In the genomic region with DNA sequence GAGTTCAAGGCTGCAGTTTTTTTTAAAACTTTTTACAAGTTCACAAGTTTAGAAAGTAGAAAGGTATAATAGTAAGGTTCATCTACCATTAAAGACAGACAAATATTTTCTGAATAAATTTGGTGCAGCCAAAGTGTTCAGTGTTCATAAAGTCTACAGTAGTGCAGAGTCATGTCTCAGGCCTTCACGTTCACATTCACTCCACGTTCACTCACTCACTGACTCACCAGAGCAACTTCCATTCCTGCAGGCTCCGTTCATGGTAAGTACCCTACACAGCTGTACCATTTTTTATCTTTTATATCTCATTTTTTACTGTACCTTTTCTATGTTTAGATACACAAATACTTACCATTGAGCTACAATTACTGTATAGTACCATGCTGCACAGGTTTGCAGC, we compare ENCODE assay signal across 23 cellular contexts.
DNase-seq lines count a peak whose midpoint lies in the region; ATAC-seq, FAIRE-seq and TF ChIP-seq lines count a peak whose summit lies in the region.
"Had no signal": no experiment of that assay in that cellular context is flagged by ENCODE, and none has a peak within 500 bp of the region (broad histone marks: within the 10 kb centered on the region; RNA-seq: fewer than 3 reads in every experiment).

No MANE protein-coding gene starts in this region.

- H3K27ac Mint-ChIP-seq in activated T-helper 2 cell treated with anti-CD3 and anti-CD28 coated beads, Interferon-gamma antibody, Interleukin-2, Interleukin-4, amounts not matched to agents 10 μg/mL and 5 μg/mL and 100 μg/mL, durations not matched to agents 14 hours and 24 hours and 36 hours, result peak overlapping the region; percentile 17
- H3K27ac Mint-ChIP-seq: endodermal cell; T-helper 1 cell treated with Interleukin-12 subunit alpha and Interleukin-12 subunit beta and Interleukin-4 antibody, amounts not matched to agents 30 μg/mL and 1 μg/mL, for 36 hours had no signal

- no peak for TF ChIP-seq EP300 in suprapubic skin (IDR thresholded peaks at IDR 0.05)

- H2BK120ac ChIP-seq in mesenchymal stem cell (ENCODE audit: low read depth, low read length), result no peak overlapping the region

- H3K27ac ChIP-seq in mesenchymal stem cell (ENCODE audit: low read length, poor library complexity, severe bottlenecking) (no peak overlapping the region), suprapubic skin (no peak overlapping the region)
- H3K27ac ChIP-seq: upper lobe of left lung had no signal

- no peaks in the 10 kb centered on the region for H3K9me3 Mint-ChIP-seq in activated T-helper 2 cell treated with anti-CD3 and anti-CD28 coated beads, Interferon-gamma antibody, Interleukin-2, Interleukin-4, amounts not matched to agents 10 μg/mL and 5 μg/mL and 100 μg/mL, durations not matched to agents 14 hours and 24 hours and 36 hours
- H3K9me3 Mint-ChIP-seq: central memory CD8-positive, alpha-beta T cell; endodermal cell; T-helper 1 cell treated with Interleukin-12 subunit alpha and Interleukin-12 subunit beta and Interleukin-4 antibody, amounts not matched to agents 30 μg/mL and 1 μg/mL, for 36 hours had no signal

- no peaks in the 10 kb centered on the region for H3K27me3 Mint-ChIP-seq in activated T-helper 2 cell treated with anti-CD3 and anti-CD28 coated beads, Interferon-gamma antibody, Interleukin-2, Interleukin-4, amounts not matched to agents 10 μg/mL and 5 μg/mL and 100 μg/mL, durations not matched to agents 14 hours and 24 hours and 36 hours (ENCODE audit: low read depth)
- H3K27me3 Mint-ChIP-seq: central memory CD8-positive, alpha-beta T cell had no signal

- H3K14ac ChIP-seq in mesenchymal stem cell (ENCODE audit: low read length in 2 of 2), result no peak overlapping the region

- no peaks in the 10 kb centered on the region for H3K9me3 ChIP-seq in mesenchymal stem cell (ENCODE audit: control insufficient read depth, low read length)
- no peaks in the 10 kb centered on the region for H3K9me3 ChIP-seq in suprapubic skin
- H3K9me3 ChIP-seq: upper lobe of left lung had no signal

- H3K4me1 Mint-ChIP-seq in activated T-helper 2 cell treated with anti-CD3 and anti-CD28 coated beads, Interferon-gamma antibody, Interleukin-2, Interleukin-4, amounts not matched to agents 10 μg/mL and 5 μg/mL and 100 μg/mL, durations not matched to agents 14 hours and 24 hours and 36 hours (ENCODE audit: low read depth), result peaks cover 17% of the 10 kb centered on the region
- H3K4me1 Mint-ChIP-seq: central memory CD8-positive, alpha-beta T cell had no signal

- H4K91ac ChIP-seq in mesenchymal stem cell (ENCODE audit: low read length), result no peak overlapping the region

- DNase-seq in AG08395 (ENCODE audit: low spot score) (peak; percentile 30), HS-27A (ENCODE audit: low read depth) (peak; percentile 19), fibroblast of pulmonary artery (ENCODE audit: low read depth) (peak; percentile 49), mesenchymal stem cell (no peak), urothelium cell line (ENCODE audit: low spot score) (no peak), suprapubic skin (ENCODE audit: low spot score in 2 of 2) (no peak)
- DNase-seq in activated T-helper 2 cell treated with anti-CD3 and anti-CD28 coated beads, Interferon-gamma antibody, Interleukin-2, Interleukin-4, amounts not matched to agents 10 μg/mL and 5 μg/mL and 100 μg/mL, durations not matched to agents 14 hours and 24 hours and 36 hours (ENCODE audit: low spot score), result no peak
- DNase-seq: ACHN; activated CD8-positive, alpha-beta memory T cell treated with anti-CD3 and anti-CD28 coated beads for 24 hours; DND-41; endodermal cell; foreskin melanocyte; MV-4-11; NCI-H2029; right cardiac atrium; SHP77 treated with DMSO at 0.1 percent for 48 hours; stimulated activated naive CD8-positive, alpha-beta T cell treated with anti-CD3 and anti-CD28 coated beads, Interleukin-15, Interleukin-2, amounts not matched to agents 100 U/mL and 50 U/mL, for 24 hours; upper lobe of left lung had no signal

- H3K79me1 ChIP-seq in mesenchymal stem cell (replicated peaks; ENCODE audit: low read length, poor library complexity, severe bottlenecking), result peaks cover 38% of the 10 kb centered on the region

- H2BK5ac ChIP-seq in mesenchymal stem cell (ENCODE audit: low read depth, low read length, poor library complexity, severe bottlenecking), result no peak overlapping the region

- 67% methylated on average over 3 of the region's 3 CpGs for WGBS in mesenchymal stem cell
- 91% methylated on average over 3 of the region's 3 CpGs for WGBS in suprapubic skin

- H3K4me2 ChIP-seq in mesenchymal stem cell (ENCODE audit: low read length, poor library complexity, severe bottlenecking), result no peak overlapping the region

- H3K27me3 ChIP-seq in mesenchymal stem cell (ENCODE audit: control insufficient read depth in 1 of 2, insufficient read depth in 1 of 2, low read length in 2 of 2), result no peaks in the 10 kb centered on the region
- no peaks in the 10 kb centered on the region for H3K27me3 ChIP-seq in suprapubic skin
- H3K27me3 ChIP-seq: upper lobe of left lung had no signal

- H3K9ac ChIP-seq in mesenchymal stem cell (ENCODE audit: low read length), result no peak overlapping the region

- H2AK5ac ChIP-seq in mesenchymal stem cell (ENCODE audit: low read length, severe bottlenecking), result no peak overlapping the region

- H2AFZ ChIP-seq in mesenchymal stem cell (ENCODE audit: low read depth, low read length), result no peak overlapping the region

- intact Hi-C loops in activated T-helper 2 cell treated with anti-CD3 and anti-CD28 coated beads, Interferon-gamma antibody, Interleukin-2, Interleukin-4, amounts not matched to agents 10 μg/mL and 5 μg/mL and 100 μg/mL, durations not matched to agents 14 hours and 24 hours and 36 hours (cut with micrococcal nuclease), result no loop called here

- peaks cover 26 to 85% of the 10 kb centered on the region in 2 experiments for H3K36me3 ChIP-seq in mesenchymal stem cell (ENCODE audit: control insufficient read depth in 1 of 2, insufficient read depth in 2 of 2, low read depth in 1 of 2, low read length in 2 of 2)
- H3K36me3 ChIP-seq in suprapubic skin, result peaks cover 72% of the 10 kb centered on the region

- no peak overlapping the region for H2BK15ac ChIP-seq in mesenchymal stem cell (ENCODE audit: low read depth, poor library complexity, severe bottlenecking)

- H3K4me3 Mint-ChIP-seq in activated T-helper 2 cell treated with anti-CD3 and anti-CD28 coated beads, Interferon-gamma antibody, Interleukin-2, Interleukin-4, amounts not matched to agents 10 μg/mL and 5 μg/mL and 100 μg/mL, durations not matched to agents 14 hours and 24 hours and 36 hours (ENCODE audit: low read depth), result no peak overlapping the region
- H3K4me3 Mint-ChIP-seq: central memory CD8-positive, alpha-beta T cell; endodermal cell; T-helper 1 cell treated with Interleukin-12 subunit alpha and Interleukin-12 subunit beta and Interleukin-4 antibody, amounts not matched to agents 30 μg/mL and 1 μg/mL, for 36 hours had no signal

- H4K8ac ChIP-seq in mesenchymal stem cell (ENCODE audit: low read length), result no peak overlapping the region

- FAIRE-seq in urothelium cell line (lab: Jason Lieb, UNC), result no peak
- FAIRE-seq: K562 had no signal

- H3K4me3 ChIP-seq in fibroblast of pulmonary artery (replicated peaks; ENCODE audit: low read depth, low read length) (no peak overlapping the region), mesenchymal stem cell (ENCODE audit: insufficient read depth in 1 of 2, low read depth in 1 of 2, low read length in 2 of 2) (no peak overlapping the region), suprapubic skin (no peak overlapping the region)
- H3K4me3 ChIP-seq: K562, upper lobe of left lung had no signal

- no peak overlapping the region for H3K18ac ChIP-seq in mesenchymal stem cell (ENCODE audit: low read depth in 1 of 2, low read length in 2 of 2)

- H3K23ac ChIP-seq in mesenchymal stem cell (ENCODE audit: low read length in 2 of 2), result no peak overlapping the region

- TF ChIP-seq CTCF in fibroblast of pulmonary artery (IDR thresholded peaks at IDR 0.05; ENCODE audit: low read length, missing control alignments), result no peak
- no peak for TF ChIP-seq CTCF in suprapubic skin (IDR thresholded peaks at IDR 0.05)

- H3K4ac ChIP-seq in mesenchymal stem cell (ENCODE audit: low read depth in 1 of 2, low read length in 2 of 2), result no peak overlapping the region

- H2BK12ac ChIP-seq in mesenchymal stem cell (ENCODE audit: low read length in 2 of 2), result no peak overlapping the region

- ATAC-seq in HG03135 (IDR thresholded peaks at IDR 0.05; ENCODE audit: unreplicated experiment), result no peak
- ATAC-seq: K562; left lobe of liver; right cardiac atrium; stimulated activated naive CD8-positive, alpha-beta T cell treated with anti-CD3 and anti-CD28 coated beads, Interleukin-15, Interleukin-2, amounts not matched to agents 100 U/mL and 50 U/mL, for 24 hours had no signal

- peaks cover 57% of the 10 kb centered on the region for H3K36me3 Mint-ChIP-seq in activated T-helper 2 cell treated with anti-CD3 and anti-CD28 coated beads, Interferon-gamma antibody, Interleukin-2, Interleukin-4, amounts not matched to agents 10 μg/mL and 5 μg/mL and 100 μg/mL, durations not matched to agents 14 hours and 24 hours and 36 hours (ENCODE audit: low read depth)

- H3K4me1 ChIP-seq in mesenchymal stem cell (ENCODE audit: control insufficient read depth, insufficient read depth, low read depth, low read length) (peaks cover 1% of the 10 kb centered on the region), suprapubic skin (no peaks in the 10 kb centered on the region)

- no peak for TF ChIP-seq POLR2A in suprapubic skin (IDR thresholded peaks at IDR 0.05)

Comparison
In these comparisons a context has a peak if more than half of its experiments do, and no peak if none do; other contexts are left out.
1. DNase-seq: peak in AG08395 (single experiment), HS-27A (single experiment) and fibroblast of pulmonary artery (single experiment); none in activated T-helper 2 cell treated with anti-CD3 and anti-CD28 coated beads, Interferon-gamma antibody, Interleukin-2, Interleukin-4, amounts not matched to agents 10 μg/mL and 5 μg/mL and 100 μg/mL, durations not matched to agents 14 hours and 24 hours and 36 hours (single experiment), mesenchymal stem cell (single experiment), urothelium cell line (single experiment) and suprapubic skin (0 of 2).